Comparison of ENCODE assay signal across 25 cellular contexts in the genomic region with DNA sequence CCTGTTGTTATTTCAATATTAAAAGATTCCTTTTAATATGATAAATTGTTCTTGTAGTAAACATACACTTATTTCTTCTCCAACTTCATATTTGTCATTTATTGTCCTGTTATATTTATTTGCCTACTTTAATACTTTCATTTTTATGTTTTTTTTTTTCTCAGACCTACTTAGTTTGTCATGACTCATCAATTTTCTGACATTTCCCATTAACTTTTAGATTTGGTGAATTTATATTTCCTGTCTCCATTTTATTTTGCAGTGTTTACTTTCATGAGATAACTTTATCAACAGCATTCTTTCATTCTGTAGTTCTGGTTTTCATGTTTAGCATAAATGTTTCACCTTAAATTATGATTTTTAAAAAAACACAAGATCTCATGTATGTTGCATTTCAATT.
DNase-seq lines count a peak whose midpoint lies in the region; ATAC-seq, FAIRE-seq and TF ChIP-seq lines count a peak whose summit lies in the region.
"Had no signal": no experiment of that assay in that cellular context is flagged by ENCODE, and none has a peak within 500 bp of the region (broad histone marks: within the 10 kb centered on the region; RNA-seq: fewer than 3 reads in every experiment).

No MANE protein-coding gene starts in this region.

- H3K79me2 ChIP-seq in SK-N-SH (ENCODE audit: insufficient read depth): no peaks in the 10 kb centered on the region

- CTCF ChIA-PET in SK-N-SH (lab: Yijun Ruan, JAX): no interaction called here

- H3K36me3 ChIP-seq in SK-N-SH (replicated peaks in 1 of 2; ENCODE audit: control insufficient read depth in 1 of 2, insufficient read depth in 2 of 2, low read length in 1 of 2) (no peaks in the 10 kb centered on the region), small intestine (ENCODE audit: control insufficient read depth in 2 of 2, insufficient read depth in 2 of 2, low read length in 2 of 2) (no peaks in the 10 kb centered on the region), WERI-Rb-1 (no peaks in the 10 kb centered on the region)
- H3K36me3 ChIP-seq: BLaER1, MG63 had no signal

- H3K27me3 ChIP-seq in SK-N-SH (ENCODE audit: insufficient read depth): no peaks in the 10 kb centered on the region
- no peaks in the 10 kb centered on the region for H3K27me3 ChIP-seq in small intestine (ENCODE audit: control insufficient read depth in 2 of 2, insufficient read depth in 2 of 2, low read length in 2 of 2)
- H3K27me3 ChIP-seq in WERI-Rb-1 (ENCODE audit: insufficient read depth, low read depth, severe bottlenecking): no peaks in the 10 kb centered on the region
- H3K27me3 ChIP-seq: BLaER1, MG63 had no signal

- no peaks in the 10 kb centered on the region for H3K9me3 ChIP-seq in SK-N-SH
- H3K9me3 ChIP-seq in small intestine (ENCODE audit: control insufficient read depth, low read depth): no peaks in the 10 kb centered on the region
- no peaks in the 10 kb centered on the region for H3K9me3 ChIP-seq in WERI-Rb-1 (ENCODE audit: severe bottlenecking)
- H3K9me3 ChIP-seq: MG63 had no signal

- no peaks in the 10 kb centered on the region for H4K20me1 ChIP-seq in SK-N-SH (ENCODE audit: insufficient read depth)
- H4K20me1 ChIP-seq: BLaER1 had no signal

- no peak overlapping the region for H3K4me2 ChIP-seq in SK-N-SH
- H3K4me2 ChIP-seq: BLaER1, PC-9 had no signal

- no peak for TF ChIP-seq RAD21 in SK-N-SH (IDR thresholded peaks at IDR 0.05; ENCODE audit: low read length)

- ATAC-seq in SK-N-SH treated with all-trans-retinoic acid at 6 μM for 48 hours (no peak), GM18868 (IDR thresholded peaks at IDR 0.05; ENCODE audit: unreplicated experiment) (no peak)

- H3K4me3 ChIP-seq in SK-N-SH (ENCODE audit: low read depth in 2 of 2, low read length in 1 of 2) (no peak overlapping the region), small intestine (ENCODE audit: low read depth in 1 of 2, low read length in 2 of 2) (no peak overlapping the region), WERI-Rb-1 (ENCODE audit: low read depth, low read length) (no peak overlapping the region)
- H3K4me3 ChIP-seq: BLaER1, MG63, PC-9 had no signal

- no peak overlapping the region for H3K9ac ChIP-seq in SK-N-SH
- H3K9ac ChIP-seq: BLaER1 had no signal

- no peak overlapping the region for H3K27ac ChIP-seq in SK-N-SH (ENCODE audit: low read depth in 2 of 2, low read length in 1 of 2)
- no peak overlapping the region for H3K27ac ChIP-seq in small intestine (ENCODE audit: low read depth in 1 of 2, low read length in 1 of 2)
- no peak overlapping the region for H3K27ac ChIP-seq in WERI-Rb-1
- H3K27ac ChIP-seq: 22Rv1, BLaER1, PC-9 had no signal

- FAIRE-seq in RCC 7860 (lab: Jason Lieb, UNC) (peak; percentile 72), colon (lab: Jason Lieb, UNC) (peak; percentile 49), small intestine (lab: Jason Lieb, UNC) (peak; percentile 93)
- FAIRE-seq: D721Med, H54 had no signal

- H3K9me2 ChIP-seq in SK-N-SH: no peaks in the 10 kb centered on the region

- H2AFZ ChIP-seq in SK-N-SH (ENCODE audit: low read depth): no peak overlapping the region
- H2AFZ ChIP-seq: PC-9 had no signal

- no peak for TF ChIP-seq EP300 in SK-N-SH (IDR thresholded peaks at IDR 0.05; ENCODE audit: borderline replicate concordance in 1 of 2, low read depth in 1 of 2, low read length in 1 of 2)

- TF ChIP-seq CTCF in SK-N-SH (IDR thresholded peaks at IDR 0.05) (no peak), WERI-Rb-1 (IDR thresholded peaks at IDR 0.05; ENCODE audit: low read depth, low read length) (no peak)

- POLR2A ChIA-PET in SK-N-SH (lab: Yijun Ruan, JAX): no interaction called here

- H3F3A ChIP-seq in SK-N-SH (replicated peaks; ENCODE audit: insufficient read depth): no peaks in the 10 kb centered on the region

- DNase-seq in SK-N-SH: no peak
- DNase-seq in RCC 7860 (ENCODE audit: low spot score): no peak
- DNase-seq in small intestine: no peak
- DNase-seq in activated naive CD4-positive, alpha-beta T cell (lab: John Stamatoyannopoulos, UW): no peak
- no peak for DNase-seq in WERI-Rb-1
- DNase-seq: CD4-positive, CD25-positive, alpha-beta regulatory T cell; DMS53; KG1; MG63; NCI-H1105 treated with DMSO at 0.1 percent for 48 hours; NCI-H2029; NCI-H446 treated with DMSO at 0.1 percent for 48 hours; NCI-H526; NCI-H82; NK-92 treated with Interleukin-12 subunit alpha and Interleukin-12 subunit beta, amount 100 ng/mL, for 24 hours; PC-9; RPMI8226; SHP77 had no signal

- H3K4me1 ChIP-seq in SK-N-SH (ENCODE audit: control insufficient read depth in 1 of 2, insufficient read depth in 2 of 2, low read depth in 1 of 2, low read length in 1 of 2) (no peaks in the 10 kb centered on the region), small intestine (ENCODE audit: control insufficient read depth in 2 of 2, insufficient read depth in 1 of 2, low read depth in 1 of 2, low read length in 1 of 2) (no peaks in the 10 kb centered on the region)
- H3K4me1 ChIP-seq: BLaER1 had no signal

TF ChIP-seq in SK-N-SH treated with all-trans-retinoic acid at 6 μM for 48 hours, 23 proteins besides CTCF, POLR2A, EP300 and RAD21 (continues in another document):
- TF ChIP-seq, protein P1, sequence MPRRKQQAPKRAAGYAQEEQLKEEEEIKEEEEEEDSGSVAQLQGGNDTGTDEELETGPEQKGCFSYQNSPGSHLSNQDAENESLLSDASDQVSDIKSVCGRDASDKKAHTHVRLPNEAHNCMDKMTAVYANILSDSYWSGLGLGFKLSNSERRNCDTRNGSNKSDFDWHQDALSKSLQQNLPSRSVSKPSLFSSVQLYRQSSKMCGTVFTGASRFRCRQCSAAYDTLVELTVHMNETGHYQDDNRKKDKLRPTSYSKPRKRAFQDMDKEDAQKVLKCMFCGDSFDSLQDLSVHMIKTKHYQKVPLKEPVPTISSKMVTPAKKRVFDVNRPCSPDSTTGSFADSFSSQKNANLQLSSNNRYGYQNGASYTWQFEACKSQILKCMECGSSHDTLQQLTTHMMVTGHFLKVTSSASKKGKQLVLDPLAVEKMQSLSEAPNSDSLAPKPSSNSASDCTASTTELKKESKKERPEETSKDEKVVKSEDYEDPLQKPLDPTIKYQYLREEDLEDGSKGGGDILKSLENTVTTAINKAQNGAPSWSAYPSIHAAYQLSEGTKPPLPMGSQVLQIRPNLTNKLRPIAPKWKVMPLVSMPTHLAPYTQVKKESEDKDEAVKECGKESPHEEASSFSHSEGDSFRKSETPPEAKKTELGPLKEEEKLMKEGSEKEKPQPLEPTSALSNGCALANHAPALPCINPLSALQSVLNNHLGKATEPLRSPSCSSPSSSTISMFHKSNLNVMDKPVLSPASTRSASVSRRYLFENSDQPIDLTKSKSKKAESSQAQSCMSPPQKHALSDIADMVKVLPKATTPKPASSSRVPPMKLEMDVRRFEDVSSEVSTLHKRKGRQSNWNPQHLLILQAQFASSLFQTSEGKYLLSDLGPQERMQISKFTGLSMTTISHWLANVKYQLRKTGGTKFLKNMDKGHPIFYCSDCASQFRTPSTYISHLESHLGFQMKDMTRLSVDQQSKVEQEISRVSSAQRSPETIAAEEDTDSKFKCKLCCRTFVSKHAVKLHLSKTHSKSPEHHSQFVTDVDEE (CRISPR knock-in tag; IDR thresholded peaks at IDR 0.05): no peak
- no peak for TF ChIP-seq ESRRG (CRISPR knock-in tag; IDR thresholded peaks at IDR 0.05)

TF ChIP-seq in SK-N-SH, 30 proteins besides CTCF, POLR2A, EP300 and RAD21 (continues in another document):
- no peak for TF ChIP-seq TCF12 (IDR thresholded peaks at IDR 0.05)
- no peak for TF ChIP-seq TEAD4 (IDR thresholded peaks at IDR 0.05; ENCODE audit: borderline replicate concordance, insufficient read depth)
- no peak for TF ChIP-seq NFIC (IDR thresholded peaks at IDR 0.05; ENCODE audit: borderline replicate concordance)
- TF ChIP-seq REST (IDR thresholded peaks at IDR 0.05; ENCODE audit: low read depth, low read length): no peak
- TF ChIP-seq TAF1 (IDR thresholded peaks at IDR 0.05; ENCODE audit: borderline replicate concordance, low read depth, low read length): no peak
- no peak for TF ChIP-seq NRF1 (IDR thresholded peaks at IDR 0.05; ENCODE audit: low read depth, low read length)
- no peak for TF ChIP-seq IRF3 (IDR thresholded peaks at IDR 0.05; ENCODE audit: low read depth, low read length)
- TF ChIP-seq ELF1 (IDR thresholded peaks at IDR 0.05): no peak
- no peak for TF ChIP-seq POLR2AphosphoS5 (IDR thresholded peaks at IDR 0.05; ENCODE audit: low read depth, low read length)
- no peak for TF ChIP-seq FOSL2 (IDR thresholded peaks at IDR 0.05; ENCODE audit: borderline replicate concordance, low read depth)
- no peak for TF ChIP-seq YY1 (IDR thresholded peaks at IDR 0.05; ENCODE audit: low read depth)
